In genomic region chr7:150947761-150948680, GRCh38 we compare ENCODE assay signal across 18 cellular contexts. TPM values are rescaled to one million over a fixed set of nuclear protein-coding genes. Genes with fewer than 3 reads are reported as not detected.
A peak's percentile ranks its signal among the peaks of the same experiment; 100 is the strongest.
DNase-seq lines count a peak whose midpoint lies in the region; ATAC-seq and TF ChIP-seq lines count a peak whose summit lies in the region.
"Had no signal": no experiment of that assay in that cellular context is flagged by ENCODE, and none has a peak within 500 bp of the region (broad histone marks: within the 10 kb centered on the region; RNA-seq: fewer than 3 reads in every experiment).

No MANE protein-coding gene starts in this region.

- H3K4me1 ChIP-seq in lower lobe of right lung (no peaks in the 10 kb centered on the region), testis (peaks cover 42% of the 10 kb centered on the region)
- H3K4me1 ChIP-seq: upper lobe of left lung had no signal

- no peak for TF ChIP-seq POLR2A in testis (IDR thresholded peaks at IDR 0.05)

- peaks cover 53% of the 10 kb centered on the region for H3K27me3 Mint-ChIP-seq in activated naive CD4-positive, alpha-beta T cell treated with anti-CD3 and anti-CD28 coated beads, Interleukin-2, amount 10 ng/mL, durations not matched to agents 7 days and 5 days
- H3K27me3 Mint-ChIP-seq: brain had no signal

- no peak overlapping the region for H3K27ac Mint-ChIP-seq in activated naive CD4-positive, alpha-beta T cell treated with anti-CD3 and anti-CD28 coated beads, Interleukin-2, amount 10 ng/mL, durations not matched to agents 7 days and 5 days

- no peak overlapping the region for H3K27ac ChIP-seq in dorsolateral prefrontal cortex
- H3K27ac ChIP-seq in lower lobe of right lung, result no peak overlapping the region
- peak overlapping the region; percentile 62 to 89 for H3K27ac ChIP-seq in testis
- H3K27ac ChIP-seq: neutrophil, upper lobe of left lung had no signal

- 48 to 86% methylated on average over 12 to 34 of the region's 34 CpGs for WGBS in testis, 2 donors

- no peak overlapping the region for H3K4me3 Mint-ChIP-seq in activated naive CD4-positive, alpha-beta T cell treated with anti-CD3 and anti-CD28 coated beads, Interleukin-2, amount 10 ng/mL, durations not matched to agents 7 days and 5 days
- H3K4me3 Mint-ChIP-seq: brain had no signal

- intact Hi-C loops in dorsolateral prefrontal cortex (cut with DNase I) (no loop called here), lower lobe of right lung (cut with DNase I) (no loop called here), testis (cut with DNase I; ENCODE audit: low total_unique reads) (no loop called here)

- peaks cover 6% of the 10 kb centered on the region for H3K4me1 Mint-ChIP-seq in activated naive CD4-positive, alpha-beta T cell treated with anti-CD3 and anti-CD28 coated beads, Interleukin-2, amount 10 ng/mL, durations not matched to agents 7 days and 5 days

- no peaks in the 10 kb centered on the region for H3K9me3 Mint-ChIP-seq in activated naive CD4-positive, alpha-beta T cell treated with anti-CD3 and anti-CD28 coated beads, Interleukin-2, amount 10 ng/mL, durations not matched to agents 7 days and 5 days

- H3K36me3 ChIP-seq in lower lobe of right lung (no peaks in the 10 kb centered on the region), testis (ENCODE audit: low read depth, missing control alignments) (no peaks in the 10 kb centered on the region)
- H3K36me3 ChIP-seq: neutrophil, upper lobe of left lung had no signal

- CTCF ChIA-PET in activated naive CD4-positive, alpha-beta T cell treated with anti-CD3 and anti-CD28 coated beads, Interleukin-2, amount 10 ng/mL, durations not matched to agents 7 days and 5 days (lab: Charles Lee), result interaction anchor here (1.5 kb wide), 1 partner anchor 12 kb away, joined by 4 read pairs; no protein-coding TSS in a partner anchor

- H3K4me3 ChIP-seq in dorsolateral prefrontal cortex (no peak overlapping the region), lower lobe of right lung (no peak overlapping the region), testis (no peak overlapping the region)
- H3K4me3 ChIP-seq: upper lobe of left lung had no signal

- TF ChIP-seq CTCF in dorsolateral prefrontal cortex (IDR thresholded peaks at IDR 0.05 in 54 of 56, conservative IDR thresholded peaks at IDR 0.05 in 2 of 56; ENCODE audit: low read depth in 1 of 56, partially characterized antibody in 56 of 56) (no peak), lower lobe of right lung (IDR thresholded peaks at IDR 0.05) (no peak), testis (IDR thresholded peaks at IDR 0.05) (no peak)

- no peak for ATAC-seq in lower lobe of right lung
- ATAC-seq: Panc1 had no signal

- DNase-seq in activated naive CD4-positive, alpha-beta T cell treated with anti-CD3 and anti-CD28 coated beads, Interleukin-2, amount 10 ng/mL, durations not matched to agents 7 days and 5 days, result peak; percentile 13
- no peak for DNase-seq in activated naive CD4-positive, alpha-beta T cell treated with Interleukin-2 at 50 U/mL for 16 hours
- DNase-seq in dorsolateral prefrontal cortex, result peak in 6 of 10 donors; percentile 1 to 28 (median 19)
- peak; percentile 24 for DNase-seq in lower lobe of right lung
- peak; percentile 55 for DNase-seq in testis
- DNase-seq in superior temporal gyrus (ENCODE audit: extremely low spot score), result no peak
- no peak for DNase-seq in anterior cingulate cortex (lab: John Stamatoyannopoulos, UW)
- no peak for DNase-seq in NCI-H1417 (lab: John Stamatoyannopoulos, UW)
- DNase-seq: GOT3, hippocampal formation, mammary epithelial cell, NCI-H2081 treated with DMSO at 0.1 percent for 48 hours, SW 1271 had no signal

- H3K27me3 ChIP-seq in dorsolateral prefrontal cortex (peaks cover 0 to 3% (median 0%) of the 10 kb centered on the region in 45 donors), lower lobe of right lung (ENCODE audit: low read depth) (peaks cover 28% of the 10 kb centered on the region), testis (no peaks in the 10 kb centered on the region)

- no peaks in the 10 kb centered on the region for H3K9me3 ChIP-seq in lower lobe of right lung
- H3K9me3 ChIP-seq in testis, result no peaks in the 10 kb centered on the region
- H3K9me3 ChIP-seq: neutrophil, upper lobe of left lung had no signal

- H3K36me3 Mint-ChIP-seq in activated naive CD4-positive, alpha-beta T cell treated with anti-CD3 and anti-CD28 coated beads, Interleukin-2, amount 10 ng/mL, durations not matched to agents 7 days and 5 days, result no peaks in the 10 kb centered on the region

RNA-seq across cellular contexts. Expression of gene KCNH2, which starts 30.1 kb away (rescaled TPM):
- 10 to 100 TPM in 118 of 120 experiments, 1 to 10 TPM in 2; 7.8 to 27.9 (median 19.3) TPM for total RNA-seq in dorsolateral prefrontal cortex
- 2.4 TPM for total RNA-seq in lower lobe of right lung
- 100 to 1,000 TPM; 230 to 247 TPM for total RNA-seq in testis
- 82.5 TPM for polyA plus RNA-seq in testis (ENCODE audit: insufficient read depth, low read depth, low replicate concordance)
- total RNA-seq: dermis microvascular lymphatic vessel endothelial cell had no signal
- polyA plus RNA-seq: mammary epithelial cell had no signal

RNA-seq across cellular contexts. Expression of gene NOS3, which starts 42.8 kb away (rescaled TPM):
- total RNA-seq in dorsolateral prefrontal cortex (10 to 100 TPM in 67 of 120 experiments, 1 to 10 TPM in 53; 3.3 to 39.1 (median 10.8) TPM), lower lobe of right lung (15.1 TPM), testis (10 to 100 TPM; 25.0 to 36.6 TPM)
- 19.5 TPM for polyA plus RNA-seq in testis (ENCODE audit: insufficient read depth, low read depth, low replicate concordance)

Comparison
In these comparisons a context has a peak if more than half of its experiments do, and no peak if none do; other contexts are left out.
1. DNase-seq: peak in activated naive CD4-positive, alpha-beta T cell treated with anti-CD3 and anti-CD28 coated beads, Interleukin-2, amount 10 ng/mL, durations not matched to agents 7 days and 5 days (single experiment), dorsolateral prefrontal cortex (6 of 10), lower lobe of right lung (single experiment) and testis (single experiment); none in activated naive CD4-positive, alpha-beta T cell treated with Interleukin-2 at 50 U/mL for 16 hours (single experiment), superior temporal gyrus (single experiment), anterior cingulate cortex (0 of 58) and NCI-H1417 (0 of 3).
2. H3K27ac ChIP-seq: peak in testis (2 of 2); none in dorsolateral prefrontal cortex (0 of 59) and lower lobe of right lung (single experiment).
3. RNA of gene KCNH2, which starts 30.1 kb away (total RNA-seq): 230 to 247 TPM in testis; 7.8 to 27.9 TPM in dorsolateral prefrontal cortex and 2.4 TPM in lower lobe of right lung (single experiment); every median in the first group is over 4 times any median in the second.